ENCODE assay signal across 23 cellular contexts in genomic region chr3:59084598-59084997, GRCh38.
"Had no signal": no experiment of that assay in that cellular context is flagged by ENCODE, and none has a peak within 500 bp of the region (broad histone marks: within the 10 kb centered on the region; RNA-seq: fewer than 3 reads in every experiment).

No MANE protein-coding gene starts in this region.

- H3K27ac Mint-ChIP-seq: activated naive CD8-positive, alpha-beta T cell treated with anti-CD3 and anti-CD28 coated beads for 36 hours; activated T-cell treated with anti-CD3 and anti-CD28 coated beads, Interleukin-2, amount 50 U/mL, for 24 hours; activated T-helper 17 cell treated with anti-CD3 and anti-CD28 coated beads, Interleukin-2, amount 50 U/mL, for 72 hours; naive thymus-derived CD4-positive, alpha-beta T cell; stimulated activated memory B cell treated with anti-CD40 and anti-IgM and Interleukin-4, amounts not matched to agents 10 μg/mL and 1 μg/mL and 100 μg/mL, for 72 hours had no signal

- DNase-seq: activated CD4-positive, alpha-beta T cell treated with anti-CD3 and anti-CD28 coated beads for 1 hour; activated CD4-positive, alpha-beta T cell treated with anti-CD3 and anti-CD28 coated beads, Interleukin-2, amount 50 U/mL, for 1 hour; activated CD8-positive, alpha-beta memory T cell treated with anti-CD3 and anti-CD28 coated beads for 24 hours; activated CD8-positive, alpha-beta memory T cell treated with anti-CD3 and anti-CD28 coated beads, Interleukin-2, amount 50 U/mL, for 4 hours; activated naive CD4-positive, alpha-beta T cell; activated naive CD8-positive, alpha-beta T cell treated with anti-CD3 and anti-CD28 coated beads for 36 hours; activated T-cell treated with anti-CD3 and anti-CD28 coated beads, Interleukin-2, amount 50 U/mL, for 24 hours; amniotic stem cell; left lung; naive thymus-derived CD4-positive, alpha-beta T cell; occipital lobe; small intestine; stimulated activated CD4-positive, alpha-beta T cell treated with anti-CD3 and anti-CD28 coated beads, Interleukin-15, amount 100 ng/mL, for 24 hours; stomach; T-helper 1 cell; WERI-Rb-1 had no signal

- H3K4me3 Mint-ChIP-seq: activated naive CD8-positive, alpha-beta T cell treated with anti-CD3 and anti-CD28 coated beads for 36 hours; activated T-cell treated with anti-CD3 and anti-CD28 coated beads, Interleukin-2, amount 50 U/mL, for 24 hours; activated T-helper 17 cell treated with anti-CD3 and anti-CD28 coated beads, Interleukin-2, amount 50 U/mL, for 72 hours; naive thymus-derived CD4-positive, alpha-beta T cell; neural crest cell; stimulated activated memory B cell treated with anti-CD40 and anti-IgM and Interleukin-4, amounts not matched to agents 10 μg/mL and 1 μg/mL and 100 μg/mL, for 72 hours had no signal

- H3K36me3 ChIP-seq: cardiac muscle cell, left lung, stomach, suprapubic skin, tibial nerve, WERI-Rb-1 had no signal

- H3K27me3 ChIP-seq: left lung, stomach, suprapubic skin, tibial nerve had no signal

- H3K4me1 Mint-ChIP-seq: activated naive CD8-positive, alpha-beta T cell treated with anti-CD3 and anti-CD28 coated beads for 36 hours; activated T-helper 17 cell treated with anti-CD3 and anti-CD28 coated beads, Interleukin-2, amount 50 U/mL, for 72 hours; neural crest cell; stimulated activated memory B cell treated with anti-CD40 and anti-IgM and Interleukin-4, amounts not matched to agents 10 μg/mL and 1 μg/mL and 100 μg/mL, for 72 hours had no signal

- H3K4me1 ChIP-seq: left lung, stomach, suprapubic skin, tibial nerve had no signal

- H3K27ac ChIP-seq: cardiac muscle cell, left lung, stomach, suprapubic skin, tibial nerve, WERI-Rb-1 had no signal

- H3K9me3 Mint-ChIP-seq: activated naive CD8-positive, alpha-beta T cell treated with anti-CD3 and anti-CD28 coated beads for 36 hours; activated T-cell treated with anti-CD3 and anti-CD28 coated beads, Interleukin-2, amount 50 U/mL, for 24 hours; activated T-helper 17 cell treated with anti-CD3 and anti-CD28 coated beads, Interleukin-2, amount 50 U/mL, for 72 hours; stimulated activated memory B cell treated with anti-CD40 and anti-IgM and Interleukin-4, amounts not matched to agents 10 μg/mL and 1 μg/mL and 100 μg/mL, for 72 hours had no signal

- H3K9me3 ChIP-seq: left lung, stomach, suprapubic skin, tibial nerve had no signal

- H3K36me3 Mint-ChIP-seq: naive thymus-derived CD4-positive, alpha-beta T cell; stimulated activated memory B cell treated with anti-CD40 and anti-IgM and Interleukin-4, amounts not matched to agents 10 μg/mL and 1 μg/mL and 100 μg/mL, for 72 hours had no signal

- H3K4me3 ChIP-seq: cardiac muscle cell, left lung, lung, stomach, suprapubic skin, tibial nerve had no signal
